8 cellular contexts compared by ENCODE assay signal in genomic region chr9:101705135-101705661, GRCh38.
DNase-seq lines count a peak whose midpoint lies in the region; ATAC-seq and TF ChIP-seq lines count a peak whose summit lies in the region.

No MANE protein-coding gene starts in this region.

- DNase-seq in CD1c-positive myeloid dendritic cell (ENCODE audit: extremely low spot score) (peak; percentile 7), HK-2 (ENCODE audit: unreplicated experiment) (peak; percentile 8), foreskin fibroblast (no peak), pons (ENCODE audit: low spot score) (peak; percentile 36), HCEC 1CT (no peak)
- peak; percentile 3 to 7 for DNase-seq in activated CD4-positive, alpha-beta T cell treated with anti-CD3 and anti-CD28 coated beads for 4 hours
- DNase-seq in effector CD8-positive, alpha-beta T cell (lab: John Stamatoyannopoulos, UW) = no peak

- H3K4me3 ChIP-seq in foreskin fibroblast (ENCODE audit: low read depth in 1 of 2, low read length in 2 of 2) = peak overlapping the region in 1 of 2 donors; percentile 13

- ATAC-seq in GM19372 (IDR thresholded peaks at IDR 0.05; ENCODE audit: low read depth, unreplicated experiment) = peak; percentile 70

- peak; percentile 12 for TF ChIP-seq CTCF in foreskin fibroblast (IDR thresholded peaks at IDR 0.05; ENCODE audit: low read depth, low read length)

Comparison
In these comparisons a context has a peak if more than half of its experiments do, and no peak if none do; other contexts are left out.
1. DNase-seq: peak in CD1c-positive myeloid dendritic cell (single experiment), HK-2 (single experiment), activated CD4-positive, alpha-beta T cell treated with anti-CD3 and anti-CD28 coated beads for 4 hours (2 of 2) and pons (single experiment); none in foreskin fibroblast (0 of 2), HCEC 1CT (single experiment) and effector CD8-positive, alpha-beta T cell (single experiment).